Comparison of ENCODE assay signal across 8 cellular contexts in genomic region chr6:97282726-97283617, GRCh38. TPM values are rescaled to one million over a fixed set of nuclear protein-coding genes. Genes with fewer than 3 reads are reported as not detected.
A peak's percentile ranks its signal among the peaks of the same experiment; 100 is the strongest.
DNase-seq lines count a peak whose midpoint lies in the region; ATAC-seq and TF ChIP-seq lines count a peak whose summit lies in the region.

Gene MMS22L, minus strand, starts transcription at chr6:97283216. Its CDS starts 739 bp downstream, at chr6:97282477.

- ATAC-seq in activated CD8-positive, alpha-beta T cell treated with anti-CD3 and anti-CD28 coated beads, Interleukin-2, amount 10 ng/mL, durations not matched to agents 7 days and 5 days = peak; percentile 97
- ATAC-seq in effector memory CD8-positive, alpha-beta T cell (replicated peaks) = peak; percentile 94
- ATAC-seq in memory B cell (ENCODE audit: low read depth) = peak; percentile 95

- POLR2A ChIA-PET in activated CD8-positive, alpha-beta T cell treated with anti-CD3 and anti-CD28 coated beads, Interleukin-2, amount 10 ng/mL, durations not matched to agents 7 days and 5 days (lab: Charles Lee) = interaction anchor here (0.6 kb wide), 1 partner anchor 67 kb away, joined by 4 read pairs; no protein-coding TSS in a partner anchor

- CTCF ChIA-PET in activated CD8-positive, alpha-beta T cell treated with anti-CD3 and anti-CD28 coated beads, Interleukin-2, amount 10 ng/mL, durations not matched to agents 7 days and 5 days (lab: Charles Lee) = interaction anchor here (1.0 kb wide), 1 partner anchor 8 kb away, joined by 3 read pairs; no protein-coding TSS in a partner anchor

- H3K27ac Mint-ChIP-seq in activated CD8-positive, alpha-beta T cell treated with anti-CD3 and anti-CD28 coated beads, Interleukin-2, amount 10 ng/mL, durations not matched to agents 7 days and 5 days = peak within 1 kb of the TSS; percentile 91
- peak within 1 kb of the TSS; percentile 87 to 88 for H3K27ac Mint-ChIP-seq in effector memory CD8-positive, alpha-beta T cell
- peak within 1 kb of the TSS; percentile 87 for H3K27ac Mint-ChIP-seq in memory B cell

- no peak for TF ChIP-seq CTCF in GM20000 (IDR thresholded peaks at IDR 0.05; ENCODE audit: extremely low read depth, missing control alignments)

- peaks cover 2% of the 10 kb centered on the region for H3K27me3 Mint-ChIP-seq in activated CD8-positive, alpha-beta T cell treated with anti-CD3 and anti-CD28 coated beads, Interleukin-2, amount 10 ng/mL, durations not matched to agents 7 days and 5 days (ENCODE audit: low read depth)
- no peaks in the 10 kb centered on the region for H3K27me3 Mint-ChIP-seq in effector memory CD8-positive, alpha-beta T cell
- H3K27me3 Mint-ChIP-seq in memory B cell = no peaks in the 10 kb centered on the region

- H3K4me1 Mint-ChIP-seq in activated CD8-positive, alpha-beta T cell treated with anti-CD3 and anti-CD28 coated beads, Interleukin-2, amount 10 ng/mL, durations not matched to agents 7 days and 5 days (ENCODE audit: low read depth) = peaks cover 41% of the 10 kb centered on the region
- peaks cover 6 to 10% of the 10 kb centered on the region in 2 donors for H3K4me1 Mint-ChIP-seq in effector memory CD8-positive, alpha-beta T cell (ENCODE audit: low read depth in 2 of 2)
- peaks cover 5% of the 10 kb centered on the region for H3K4me1 Mint-ChIP-seq in memory B cell

- DNase-seq in COLO668 (lab: John Stamatoyannopoulos, UW; ENCODE audit: unreplicated experiment) (peak; percentile 87), GM20000 (ENCODE audit: low spot score) (peak; percentile 89), HS-5 (ENCODE audit: low read depth) (peak; percentile 86), NK-92 (lab: John Stamatoyannopoulos, UW; ENCODE audit: unreplicated experiment) (peak; percentile 52), memory B cell (ENCODE audit: low spot score in 2 of 2) (peak; percentile 88 to 93)
- DNase-seq in activated CD8-positive, alpha-beta T cell treated with anti-CD3 and anti-CD28 coated beads, Interleukin-2, amount 10 ng/mL, durations not matched to agents 7 days and 5 days = peak; percentile 95
- DNase-seq in effector memory CD8-positive, alpha-beta T cell = peak; percentile 87 to 91 (median 90)
- peak; percentile 88 for DNase-seq in stimulated activated CD8-positive, alpha-beta memory T cell treated with anti-CD3 and anti-CD28 coated beads, Interleukin-12 subunit alpha, Interleukin-12 subunit beta, amount 100 ng/mL, for 1 hour (ENCODE audit: low read depth)

- no peaks in the 10 kb centered on the region for H3K9me3 Mint-ChIP-seq in activated CD8-positive, alpha-beta T cell treated with anti-CD3 and anti-CD28 coated beads, Interleukin-2, amount 10 ng/mL, durations not matched to agents 7 days and 5 days (ENCODE audit: insufficient read depth)
- H3K9me3 Mint-ChIP-seq in effector memory CD8-positive, alpha-beta T cell = no peaks in the 10 kb centered on the region
- H3K9me3 Mint-ChIP-seq in memory B cell = no peaks in the 10 kb centered on the region

- peaks cover 38% of the 10 kb centered on the region for H3K36me3 Mint-ChIP-seq in activated CD8-positive, alpha-beta T cell treated with anti-CD3 and anti-CD28 coated beads, Interleukin-2, amount 10 ng/mL, durations not matched to agents 7 days and 5 days (ENCODE audit: low read depth)
- H3K36me3 Mint-ChIP-seq in effector memory CD8-positive, alpha-beta T cell (ENCODE audit: insufficient read depth) = peaks cover 15% of the 10 kb centered on the region
- peaks cover 2% of the 10 kb centered on the region for H3K36me3 Mint-ChIP-seq in memory B cell

- peak within 1 kb of the TSS; percentile 97 for H3K4me3 Mint-ChIP-seq in activated CD8-positive, alpha-beta T cell treated with anti-CD3 and anti-CD28 coated beads, Interleukin-2, amount 10 ng/mL, durations not matched to agents 7 days and 5 days
- peak within 1 kb of the TSS; percentile 90 to 93 for H3K4me3 Mint-ChIP-seq in effector memory CD8-positive, alpha-beta T cell
- peak within 1 kb of the TSS; percentile 96 for H3K4me3 Mint-ChIP-seq in memory B cell

RNA-seq across cellular contexts. Expression of gene MMS22L, which starts in this region (rescaled TPM):
- 10 to 100 TPM; 41.7 to 45.1 TPM for total RNA-seq in activated CD8-positive, alpha-beta T cell treated with anti-CD3 and anti-CD28 coated beads, Interleukin-2, amount 10 ng/mL, durations not matched to agents 7 days and 5 days

Comparison
In these comparisons a context has a peak if more than half of its experiments do, and no peak if none do; other contexts are left out.
1. Peak in every context shown above with its lines: DNase-seq and ATAC-seq.